In the genomic region with DNA sequence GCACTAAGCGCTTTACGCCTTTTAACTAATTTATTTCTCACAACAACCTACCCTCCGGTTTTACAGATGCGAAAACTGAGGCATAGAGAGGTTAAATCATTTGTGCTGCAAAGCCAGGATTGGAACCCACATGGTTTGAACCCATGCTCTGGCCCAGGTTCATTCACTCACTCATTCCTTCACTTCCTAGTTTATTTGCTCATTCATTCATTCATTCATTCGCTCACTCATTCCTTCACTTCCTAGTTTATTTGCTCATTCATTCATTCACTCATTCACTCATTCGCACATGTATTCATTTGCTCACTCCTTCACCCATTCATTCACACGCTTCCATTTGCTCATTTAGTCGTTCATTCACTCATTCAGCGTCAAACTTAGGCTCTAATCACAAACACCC, we compare ENCODE assay signal across 25 cellular contexts.
"Had no signal": no experiment of that assay in that cellular context is flagged by ENCODE, and none has a peak within 500 bp of the region (broad histone marks: within the 10 kb centered on the region; RNA-seq: fewer than 3 reads in every experiment).

No MANE protein-coding gene starts in this region.

- H3K27ac ChIP-seq: left lung, ovary, prostate gland, sigmoid colon, spleen, stomach, testis, thyroid gland, upper lobe of left lung, vagina had no signal

- H3K27me3 ChIP-seq: left lung, ovary, sigmoid colon, spleen, stomach, testis, thyroid gland, transverse colon, upper lobe of left lung, vagina had no signal

- FAIRE-seq: islet of Langerhans, kidney, small intestine had no signal

- H3K9me3 ChIP-seq: left lung, mucosa of descending colon, ovary, prostate gland, sigmoid colon, spleen, stomach, testis, thyroid gland, transverse colon, upper lobe of left lung, vagina had no signal

- H3K4me1 ChIP-seq: left lung, prostate gland, thyroid gland had no signal

- H3K36me3 ChIP-seq: ovary, prostate gland, spleen, thyroid gland, vagina had no signal

- ATAC-seq: left colon; left lung; mucosa of descending colon; naive thymus-derived CD4-positive, alpha-beta T cell; natural killer cell treated with Interleukin-12 subunit alpha and Interleukin-12 subunit beta and Interleukin-15 and Interleukin-18, amount 100 ng/mL, for 72 hours; stimulated activated effector memory CD8-positive, alpha-beta T cell treated with anti-CD3 and anti-CD28 coated beads, Interleukin-12 subunit alpha, Interleukin-12 subunit beta, amount 100 ng/mL, for 72 hours had no signal

- H3K4me3 ChIP-seq: left lung, lung, mucosa of descending colon, ovary, prostate gland, sigmoid colon, spleen, stomach, thyroid gland, transverse colon, upper lobe of left lung, vagina had no signal

- DNase-seq: hypothalamus; immature natural killer cell; kidney; left colon; left lung; midbrain; mucosa of descending colon; naive thymus-derived CD4-positive, alpha-beta T cell; small intestine; stimulated activated CD4-positive, alpha-beta T cell treated with anti-CD3 and anti-CD28 coated beads, Interleukin-4, amount 100 ng/mL, for 24 hours; stimulated activated naive CD4-positive, alpha-beta T cell; stomach; testis; thyroid gland; transverse colon had no signal
